In genomic region chr17:39170558-39170957, GRCh38 we compare ENCODE assay signal across 22 cellular contexts. TPM values are rescaled to one million over a fixed set of nuclear protein-coding genes. Genes with fewer than 3 reads are reported as not detected.
DNase-seq lines count a peak whose midpoint lies in the region; ATAC-seq, FAIRE-seq and TF ChIP-seq lines count a peak whose summit lies in the region.
"Had no signal": no experiment of that assay in that cellular context is flagged by ENCODE, and none has a peak within 500 bp of the region (broad histone marks: within the 10 kb centered on the region; RNA-seq: fewer than 3 reads in every experiment).

No MANE protein-coding gene starts in this region.

- H3K4me3 ChIP-seq in DND-41 (ENCODE audit: low read depth in 1 of 2, low read length in 2 of 2) = no peak overlapping the region
- H3K4me3 ChIP-seq in astrocyte (ENCODE audit: insufficient read depth, low read depth, low read length) = no peak overlapping the region
- no peak overlapping the region for H3K4me3 ChIP-seq in spleen
- H3K4me3 ChIP-seq: GM12878 had no signal

- CTCF ChIA-PET in activated CD8-positive, alpha-beta memory T cell treated with anti-CD3 and anti-CD28 coated beads, Interleukin-2, amount 10 ng/mL, durations not matched to agents 7 days and 5 days (lab: Charles Lee) = interaction anchor here (1.1 to 20.6 kb wide), 8 partner anchors 13 to 263 kb away, joined by 3 to 516 read pairs (median 6); partner anchors contain the start of genes ARL5C, PLXDC1 and RPL19

- H3K4me2 ChIP-seq in DND-41 (ENCODE audit: insufficient read depth, low read length) (peak overlapping the region; percentile 40), astrocyte (ENCODE audit: low read length) (no peak overlapping the region)

- TF ChIP-seq POLR2A in spleen (IDR thresholded peaks at IDR 0.05) = no peak

- H3K4me1 Mint-ChIP-seq in astrocyte (ENCODE audit: low read depth, unreplicated experiment) = peaks cover 5% of the 10 kb centered on the region
- H3K4me1 Mint-ChIP-seq in stimulated activated naive B cell treated with anti-CD40 and anti-IgM and Interleukin-4, amounts not matched to agents 10 μg/mL and 1 μg/mL and 100 μg/mL, for 72 hours = peaks cover 25 to 38% of the 10 kb centered on the region in 2 donors
- H3K4me1 Mint-ChIP-seq in activated CD8-positive, alpha-beta memory T cell treated with anti-CD3 and anti-CD28 coated beads, Interleukin-2, amount 10 ng/mL, durations not matched to agents 7 days and 5 days = peaks cover 58% of the 10 kb centered on the region

- intact Hi-C loops in spleen (cut with DNase I; ENCODE audit: low total_unique reads) = loop anchor here (5.0 kb wide), 1 partner anchor 188 kb away; no protein-coding TSS in a partner anchor

- H3K36me3 ChIP-seq in DND-41 (ENCODE audit: insufficient read depth, low read length) (peaks cover 6% of the 10 kb centered on the region), KOPT-K1 (ENCODE audit: insufficient read depth, low read length) (peaks cover 6% of the 10 kb centered on the region), astrocyte (ENCODE audit: insufficient read depth, low read length) (no peaks in the 10 kb centered on the region), spleen (peaks cover 0 to 5% (median 0%) of the 10 kb centered on the region in 6 donors)
- H3K36me3 ChIP-seq: BE2C had no signal

- H2AFZ ChIP-seq in DND-41 (ENCODE audit: low read depth, low read length) = no peak overlapping the region
- no peak overlapping the region for H2AFZ ChIP-seq in astrocyte (ENCODE audit: low read depth, low read length)

- FAIRE-seq in astrocyte (lab: Jason Lieb, UNC) = no peak
- FAIRE-seq: A204.1, GM12878, H1, HTR-8/SVneo had no signal

- H3K27ac Mint-ChIP-seq in astrocyte (ENCODE audit: unreplicated experiment) = peak overlapping the region; percentile 81
- peak overlapping the region; percentile 5 for H3K27ac Mint-ChIP-seq in stimulated activated naive B cell treated with anti-CD40 and anti-IgM and Interleukin-4, amounts not matched to agents 10 μg/mL and 1 μg/mL and 100 μg/mL, for 72 hours
- no peak overlapping the region for H3K27ac Mint-ChIP-seq in activated CD8-positive, alpha-beta memory T cell treated with anti-CD3 and anti-CD28 coated beads, Interleukin-2, amount 10 ng/mL, durations not matched to agents 7 days and 5 days
- H3K27ac Mint-ChIP-seq: CD4-positive, alpha-beta memory T cell; H9 had no signal

- no peaks in the 10 kb centered on the region for H3K9me3 ChIP-seq in DND-41 (ENCODE audit: insufficient read depth, low read length, severe bottlenecking)
- no peaks in the 10 kb centered on the region for H3K9me3 ChIP-seq in KOPT-K1 (ENCODE audit: insufficient read depth, low read length, poor library complexity, severe bottlenecking)
- no peaks in the 10 kb centered on the region for H3K9me3 ChIP-seq in astrocyte (ENCODE audit: insufficient read depth, low read depth, low read length)
- peaks cover 0 to 4% (median 0%) of the 10 kb centered on the region in 8 donors for H3K9me3 ChIP-seq in spleen
- H3K9me3 ChIP-seq: BE2C had no signal

- H3K79me2 ChIP-seq in DND-41 (ENCODE audit: insufficient read depth, low read length) (no peaks in the 10 kb centered on the region), astrocyte (ENCODE audit: insufficient read depth, low read length) (no peaks in the 10 kb centered on the region)

- peaks cover 3% of the 10 kb centered on the region for H3K36me3 Mint-ChIP-seq in astrocyte (ENCODE audit: low read depth, unreplicated experiment)
- peaks cover 6% of the 10 kb centered on the region in 2 donors for H3K36me3 Mint-ChIP-seq in stimulated activated naive B cell treated with anti-CD40 and anti-IgM and Interleukin-4, amounts not matched to agents 10 μg/mL and 1 μg/mL and 100 μg/mL, for 72 hours
- H3K36me3 Mint-ChIP-seq in activated CD8-positive, alpha-beta memory T cell treated with anti-CD3 and anti-CD28 coated beads, Interleukin-2, amount 10 ng/mL, durations not matched to agents 7 days and 5 days = peaks cover 1% of the 10 kb centered on the region
- H3K36me3 Mint-ChIP-seq: CD14-positive monocyte had no signal

- H3K27me3 ChIP-seq in DND-41 (ENCODE audit: insufficient read depth, low read length, poor library complexity) (no peaks in the 10 kb centered on the region), astrocyte (ENCODE audit: insufficient read depth, low read length) (peaks cover 23% of the 10 kb centered on the region), spleen (replicated peaks in 1 of 7) (peaks cover 0 to 47% (median 7%) of the 10 kb centered on the region in 7 donors)
- H3K27me3 ChIP-seq: BE2C had no signal

- peak; percentile 45 for DNase-seq in DND-41
- DNase-seq in astrocyte (ENCODE audit: low read depth) = no peak
- DNase-seq in stimulated activated naive B cell treated with anti-CD40 and anti-IgM and Interleukin-4, amounts not matched to agents 10 μg/mL and 1 μg/mL and 100 μg/mL, for 72 hours = no peak
- DNase-seq in activated naive CD4-positive, alpha-beta T cell treated with Interleukin-2 at 50 U/mL for 16 hours = no peak
- DNase-seq in spleen = no peak
- no peak for DNase-seq in activated CD8-positive, alpha-beta memory T cell treated with anti-CD3 and anti-CD28 coated beads, Interleukin-2, amount 10 ng/mL, durations not matched to agents 7 days and 5 days
- DNase-seq: ACHN; BE2C; CD4-positive, alpha-beta memory T cell; DMS153; DMS79; GF-D8; H9; IMR-90; KG1 had no signal

- ATAC-seq in DND-41 (ENCODE audit: insufficient read depth, low read depth) = no peak
- no peak for ATAC-seq in stimulated activated naive B cell treated with anti-CD40 and anti-IgM and Interleukin-4, amounts not matched to agents 10 μg/mL and 1 μg/mL and 100 μg/mL, for 72 hours (replicated peaks)
- no peak for ATAC-seq in HG03196 (IDR thresholded peaks at IDR 0.05; ENCODE audit: unreplicated experiment)
- no peak for ATAC-seq in activated CD8-positive, alpha-beta memory T cell treated with anti-CD3 and anti-CD28 coated beads, Interleukin-2, amount 10 ng/mL, durations not matched to agents 7 days and 5 days
- ATAC-seq: GM12878 had no signal

- H3K27me3 Mint-ChIP-seq in astrocyte (ENCODE audit: low read depth, unreplicated experiment) = peaks cover 21% of the 10 kb centered on the region
- peaks cover 47 to 69% of the 10 kb centered on the region in 2 donors for H3K27me3 Mint-ChIP-seq in stimulated activated naive B cell treated with anti-CD40 and anti-IgM and Interleukin-4, amounts not matched to agents 10 μg/mL and 1 μg/mL and 100 μg/mL, for 72 hours
- H3K27me3 Mint-ChIP-seq in activated CD8-positive, alpha-beta memory T cell treated with anti-CD3 and anti-CD28 coated beads, Interleukin-2, amount 10 ng/mL, durations not matched to agents 7 days and 5 days = peaks cover 17% of the 10 kb centered on the region

- peak overlapping the region; percentile 50 for H3K9ac ChIP-seq in DND-41 (ENCODE audit: low read depth, low read length)
- H3K9ac ChIP-seq in astrocyte (ENCODE audit: low read length) = no peak overlapping the region

- H3K9me3 Mint-ChIP-seq in astrocyte (ENCODE audit: unreplicated experiment) = no peaks in the 10 kb centered on the region
- H3K9me3 Mint-ChIP-seq in stimulated activated naive B cell treated with anti-CD40 and anti-IgM and Interleukin-4, amounts not matched to agents 10 μg/mL and 1 μg/mL and 100 μg/mL, for 72 hours = peaks cover 0 to 4% of the 10 kb centered on the region in 2 donors
- peaks cover 3% of the 10 kb centered on the region for H3K9me3 Mint-ChIP-seq in activated CD8-positive, alpha-beta memory T cell treated with anti-CD3 and anti-CD28 coated beads, Interleukin-2, amount 10 ng/mL, durations not matched to agents 7 days and 5 days (ENCODE audit: low read depth)

- no peak for TF ChIP-seq CTCF in DND-41 (IDR thresholded peaks at IDR 0.05; ENCODE audit: borderline replicate concordance, extremely low read depth, low read length, poor library complexity, severe bottlenecking)
- TF ChIP-seq CTCF in astrocyte (IDR thresholded peaks at IDR 0.05; ENCODE audit: insufficient read depth, low read depth, low read length) = no peak
- TF ChIP-seq CTCF in spleen (IDR thresholded peaks at IDR 0.05 in 8 of 11, conservative IDR thresholded peaks at IDR 0.05 in 3 of 11) = no peak

- H3K27ac ChIP-seq in DND-41 (ENCODE audit: low read length) (peak overlapping the region; percentile 97), KOPT-K1 (ENCODE audit: low read depth, low read length, poor library complexity, severe bottlenecking) (peak overlapping the region; percentile 91), astrocyte (ENCODE audit: low read depth, low read length) (no peak overlapping the region), spleen (no peak overlapping the region)

- WGBS in spleen, 5 donors = 54 to 80% (median 61%) methylated on average over 6 of the region's 6 CpGs

- no peaks in the 10 kb centered on the region for H4K20me1 ChIP-seq in DND-41 (ENCODE audit: insufficient read depth, low read length)
- H4K20me1 ChIP-seq in astrocyte (ENCODE audit: insufficient read depth, low read length) = peaks cover 19% of the 10 kb centered on the region

- H3K4me1 ChIP-seq in DND-41 (ENCODE audit: insufficient read depth, low read length) (peaks cover 96% of the 10 kb centered on the region), astrocyte (ENCODE audit: insufficient read depth, low read length) (peaks cover 2% of the 10 kb centered on the region), spleen (peaks cover 6 to 42% (median 30%) of the 10 kb centered on the region in 6 donors)
- H3K4me1 ChIP-seq: BE2C had no signal

- H3K4me3 Mint-ChIP-seq in astrocyte (ENCODE audit: unreplicated experiment) = no peak overlapping the region
- H3K4me3 Mint-ChIP-seq in stimulated activated naive B cell treated with anti-CD40 and anti-IgM and Interleukin-4, amounts not matched to agents 10 μg/mL and 1 μg/mL and 100 μg/mL, for 72 hours = no peak overlapping the region
- no peak overlapping the region for H3K4me3 Mint-ChIP-seq in activated CD8-positive, alpha-beta memory T cell treated with anti-CD3 and anti-CD28 coated beads, Interleukin-2, amount 10 ng/mL, durations not matched to agents 7 days and 5 days
- H3K4me3 Mint-ChIP-seq: CD14-positive monocyte; CD4-positive, alpha-beta memory T cell; H9 had no signal

RNA-seq across cellular contexts. Expression of gene ARL5C, which starts 4.6 kb away (rescaled TPM):
- total RNA-seq in astrocyte (not detected in 2 replicates), spleen (not detected)
- not detected for polyA plus RNA-seq in spleen
- under 1 TPM in 1 of 2 experiments, not detected in 1; 0.35 TPM for total RNA-seq in activated CD8-positive, alpha-beta memory T cell treated with anti-CD3 and anti-CD28 coated beads, Interleukin-2, amount 10 ng/mL, durations not matched to agents 7 days and 5 days
- total RNA-seq: CD4-positive, alpha-beta memory T cell; GM12878; H1; H9; IMR-90 had no signal
- polyA plus RNA-seq: CD14-positive monocyte; CD4-positive, alpha-beta memory T cell; GM12878; H1; IMR-90 had no signal

RNA-seq across cellular contexts. Expression of gene PLXDC1, which starts 19.1 kb away (rescaled TPM):
- 8.9 and 13.8 TPM in 2 replicates for total RNA-seq in astrocyte
- 10 to 100 TPM in 2 of 7 donors, 1 to 10 TPM in 5; 3.1 to 11.2 (median 6.0) TPM for total RNA-seq in spleen
- 1 to 10 TPM; 2.9 to 4.2 (median 3.3) TPM for polyA plus RNA-seq in spleen
- total RNA-seq in activated CD8-positive, alpha-beta memory T cell treated with anti-CD3 and anti-CD28 coated beads, Interleukin-2, amount 10 ng/mL, durations not matched to agents 7 days and 5 days = 1 to 10 TPM; 1.2 to 9.0 TPM
- total RNA-seq: GM12878 had no signal
- polyA plus RNA-seq: CD14-positive monocyte had no signal

RNA-seq across cellular contexts. Expression of gene CACNB1, which starts 26.9 kb away (rescaled TPM):
- total RNA-seq in astrocyte = 16.6 and 16.9 TPM in 2 replicates
- total RNA-seq in spleen = 10 to 100 TPM in 2 of 7 donors, 1 to 10 TPM in 5; 4.1 to 11.9 (median 7.1) TPM
- polyA plus RNA-seq in spleen = 1 to 10 TPM; 2.0 to 5.0 (median 4.2) TPM
- total RNA-seq in activated CD8-positive, alpha-beta memory T cell treated with anti-CD3 and anti-CD28 coated beads, Interleukin-2, amount 10 ng/mL, durations not matched to agents 7 days and 5 days = 10 to 100 TPM; 21.0 to 32.9 TPM

RNA-seq across cellular contexts. Expression of gene RPL19, which starts 29.5 kb away (rescaled TPM):
- total RNA-seq in astrocyte (1,346 and 1,451 TPM in 2 replicates), spleen (1,000 to 10,000 TPM; 1,504 to 3,872 (median 2,079) TPM)
- 1,000 to 10,000 TPM; 4,610 to 7,360 (median 6,812) TPM for polyA plus RNA-seq in spleen
- 1,000 to 10,000 TPM; 1,859 to 1,928 TPM for total RNA-seq in activated CD8-positive, alpha-beta memory T cell treated with anti-CD3 and anti-CD28 coated beads, Interleukin-2, amount 10 ng/mL, durations not matched to agents 7 days and 5 days

RNA-seq across cellular contexts. Expression of gene STAC2, which starts 55.2 kb away (rescaled TPM):
- total RNA-seq in astrocyte = not detected in 2 replicates
- under 1 TPM in 2 of 7 donors, not detected in 5; 0.27 to 0.56 TPM for total RNA-seq in spleen
- under 1 TPM in 1 of 3 donors, not detected in 2; 0.06 TPM for polyA plus RNA-seq in spleen
- not detected for total RNA-seq in activated CD8-positive, alpha-beta memory T cell treated with anti-CD3 and anti-CD28 coated beads, Interleukin-2, amount 10 ng/mL, durations not matched to agents 7 days and 5 days
- total RNA-seq: CD4-positive, alpha-beta memory T cell; IMR-90 had no signal
- polyA plus RNA-seq: CD14-positive monocyte; CD4-positive, alpha-beta memory T cell; GM12878 had no signal

Comparison
In these comparisons a context has a peak if more than half of its experiments do, and no peak if none do; other contexts are left out.
1. H3K27ac ChIP-seq: peak in DND-41 (single experiment) and KOPT-K1 (single experiment); none in astrocyte (single experiment) and spleen (0 of 8).